Comparison of ENCODE assay signal across 13 cellular contexts in the genomic region with DNA sequence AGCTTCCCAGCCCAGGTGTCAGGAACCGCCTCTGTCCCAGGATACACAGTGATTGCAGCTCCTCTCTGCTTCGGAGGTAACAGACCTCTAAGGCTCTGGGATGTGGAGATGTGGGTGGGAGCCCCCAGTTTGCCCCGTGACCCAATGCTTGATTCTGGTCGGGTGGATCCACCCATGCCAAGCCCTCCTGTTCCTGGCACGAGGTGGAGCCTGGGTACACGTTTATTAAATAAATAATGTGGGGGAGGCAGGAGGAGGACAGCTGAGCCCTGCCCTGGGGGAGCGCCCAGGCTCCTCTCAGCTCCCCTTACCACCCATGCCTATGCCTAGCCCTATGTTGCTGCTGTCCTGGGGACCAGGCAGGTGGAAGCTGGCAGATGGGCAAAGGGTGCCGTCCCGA. TPM values are rescaled to one million over a fixed set of nuclear protein-coding genes. Genes with fewer than 3 reads are reported as not detected.
DNase-seq lines count a peak whose midpoint lies in the region; ATAC-seq and TF ChIP-seq lines count a peak whose summit lies in the region.
"Had no signal": no experiment of that assay in that cellular context is flagged by ENCODE, and none has a peak within 500 bp of the region (broad histone marks: within the 10 kb centered on the region; RNA-seq: fewer than 3 reads in every experiment).

No MANE protein-coding gene starts in this region.

- peak overlapping the region; percentile 91 for H3K18ac ChIP-seq in trophoblast cell (ENCODE audit: low read length)

- peaks cover 22% of the 10 kb centered on the region for H3K79me2 ChIP-seq in trophoblast cell (ENCODE audit: control insufficient read depth, insufficient read depth, low read length, poor library complexity)

- H3K23ac ChIP-seq in trophoblast cell (ENCODE audit: low read length), result no peak overlapping the region

- H3K14ac ChIP-seq in trophoblast cell (ENCODE audit: low read length), result peak overlapping the region; percentile 96

- H2BK12ac ChIP-seq in trophoblast cell (ENCODE audit: low read length), result peak overlapping the region; percentile 97

- no peak overlapping the region for H3K4me3 Mint-ChIP-seq in activated CD4-positive, alpha-beta T cell treated with anti-CD3 and anti-CD28 coated beads, Interleukin-2, amount 10 ng/mL, durations not matched to agents 7 days and 5 days

- peak overlapping the region; percentile 44 for H3K4ac ChIP-seq in trophoblast cell (ENCODE audit: low read depth, low read length)

- H3K27me3 Mint-ChIP-seq in activated CD4-positive, alpha-beta T cell treated with anti-CD3 and anti-CD28 coated beads, Interleukin-2, amount 10 ng/mL, durations not matched to agents 7 days and 5 days, result no peaks in the 10 kb centered on the region

- peak in 1 of 8 donors; percentile 10 for ATAC-seq in heart right ventricle
- no peak for ATAC-seq in Right ventricle myocardium superior (ENCODE audit: poor library complexity)
- no peak for ATAC-seq in right cardiac atrium
- peak; percentile 4 for ATAC-seq in aorta (ENCODE audit: low FRiP score)

- peaks cover 33% of the 10 kb centered on the region for H3K79me1 ChIP-seq in trophoblast cell (ENCODE audit: low read length)

- peak overlapping the region; percentile 48 for H3K9ac ChIP-seq in trophoblast cell (ENCODE audit: low read length)

- no peak overlapping the region for H3K27ac Mint-ChIP-seq in activated CD4-positive, alpha-beta T cell treated with anti-CD3 and anti-CD28 coated beads, Interleukin-2, amount 10 ng/mL, durations not matched to agents 7 days and 5 days

- H3K36me3 Mint-ChIP-seq in activated CD4-positive, alpha-beta T cell treated with anti-CD3 and anti-CD28 coated beads, Interleukin-2, amount 10 ng/mL, durations not matched to agents 7 days and 5 days (ENCODE audit: low read depth), result no peaks in the 10 kb centered on the region

- H3K27ac ChIP-seq in heart right ventricle (peak overlapping the region; percentile 24 to 100 (median 90)), right cardiac atrium (ENCODE audit: low read length) (peak overlapping the region; percentile 77), trophoblast cell (ENCODE audit: low read depth, low read length) (peak overlapping the region; percentile 75), aorta (ENCODE audit: low read depth in 1 of 2, low read length in 2 of 2) (peak overlapping the region; percentile 94 to 99)

- 58 to 61% methylated on average over 9 of the region's 9 CpGs for WGBS in heart right ventricle, 2 donors
- 56% methylated on average over 9 of the region's 9 CpGs for WGBS in right cardiac atrium
- no CpG with 5 or more reads among the region's 9 CpGs for WGBS in trophoblast cell (ENCODE audit: extremely low coverage, insufficient coverage, insufficient read length)
- 15 to 16% methylated on average over 9 of the region's 9 CpGs for WGBS in aorta, 2 donors

- intact Hi-C loops in heart right ventricle (cut with DNase I) (no loop called here), Right ventricle myocardium superior (cut with DNase I) (no loop called here), right cardiac atrium (cut with DNase I) (no loop called here), aorta (cut with DNase I) (no loop called here)

- CTCF ChIA-PET in activated CD4-positive, alpha-beta T cell treated with anti-CD3 and anti-CD28 coated beads, Interleukin-2, amount 10 ng/mL, durations not matched to agents 7 days and 5 days (lab: Charles Lee), result interaction anchor here (1.8 to 5.1 kb wide), 2 partner anchors 12 to 17 kb away, joined by 5 to 26 read pairs; no protein-coding TSS in a partner anchor

- H2AK5ac ChIP-seq in trophoblast cell (ENCODE audit: low read length), result peak overlapping the region; percentile 98

- peak overlapping the region; percentile 26 for H2AFZ ChIP-seq in trophoblast cell (ENCODE audit: insufficient read depth, low read length, poor library complexity)

- H3K4me3 ChIP-seq in heart right ventricle, result peak overlapping the region in 3 of 10 donors; percentile 6 to 24 (median 22)
- no peak overlapping the region for H3K4me3 ChIP-seq in right cardiac atrium (ENCODE audit: low read length)
- H3K4me3 ChIP-seq in trophoblast cell (ENCODE audit: low read depth, low read length), result no peak overlapping the region
- no peak overlapping the region for H3K4me3 ChIP-seq in aorta (ENCODE audit: low read length in 2 of 2)

- peak overlapping the region; percentile 37 for H2BK120ac ChIP-seq in trophoblast cell (ENCODE audit: insufficient read depth, low read length, poor library complexity)

- no peaks in the 10 kb centered on the region for H3K9me3 Mint-ChIP-seq in activated CD4-positive, alpha-beta T cell treated with anti-CD3 and anti-CD28 coated beads, Interleukin-2, amount 10 ng/mL, durations not matched to agents 7 days and 5 days

- H3K4me1 ChIP-seq in heart right ventricle, result peaks cover 56 to 100% (median 96%) of the 10 kb centered on the region in 9 donors
- H3K4me1 ChIP-seq in right cardiac atrium (ENCODE audit: control insufficient read depth, insufficient read depth, low read length), result peaks cover 50% of the 10 kb centered on the region
- peaks cover 60 to 64% of the 10 kb centered on the region in 2 experiments for H3K4me1 ChIP-seq in trophoblast cell (ENCODE audit: control insufficient read depth in 1 of 2, insufficient read depth in 2 of 2, low read length in 2 of 2)
- H3K4me1 ChIP-seq in aorta (ENCODE audit: control insufficient read depth in 1 of 2, insufficient read depth in 2 of 2, low read length in 2 of 2), result peaks cover 4 to 12% of the 10 kb centered on the region in 2 donors

- no peaks in the 10 kb centered on the region for H3K9me3 ChIP-seq in heart right ventricle
- H3K9me3 ChIP-seq in right cardiac atrium (ENCODE audit: control insufficient read depth, low read length), result no peaks in the 10 kb centered on the region
- H3K9me3 ChIP-seq in trophoblast cell (ENCODE audit: insufficient read depth, low read depth, low read length), result no peaks in the 10 kb centered on the region
- no peaks in the 10 kb centered on the region for H3K9me3 ChIP-seq in aorta (ENCODE audit: control insufficient read depth, low read length)

- DNase-seq in heart right ventricle (no peak), Right ventricle myocardium superior (no peak), right cardiac atrium (peak in 2 of 3 donors; percentile 12 to 52), trophoblast cell (no peak), aorta (no peak), NCI-H82 treated with DMSO at 0.1 percent for 48 hours (lab: John Stamatoyannopoulos, UW; ENCODE audit: unreplicated experiment) (no peak), hepatic stellate cell (ENCODE audit: low spot score) (no peak)
- no peak for DNase-seq in activated CD4-positive, alpha-beta T cell treated with anti-CD3 and anti-CD28 coated beads, Interleukin-2, amount 10 ng/mL, durations not matched to agents 7 days and 5 days
- DNase-seq: ACHN; NCI-H1694 treated with DMSO at 0.1 percent for 48 hours; stimulated activated CD4-positive, alpha-beta T cell treated with anti-CD3 and anti-CD28 coated beads, Interleukin-1b, Interleukin-23, amount 100 ng/mL, for 48 hours; T-helper 9 cell had no signal

- H4K12ac ChIP-seq in trophoblast cell (ENCODE audit: low read depth, low read length), result peak overlapping the region; percentile 34

- H3K36me3 ChIP-seq in heart right ventricle (peaks cover 0 to 20% (median 0%) of the 10 kb centered on the region in 9 donors), trophoblast cell (ENCODE audit: control insufficient read depth in 1 of 2, insufficient read depth in 2 of 2, low read length in 2 of 2) (peaks cover 24 to 26% of the 10 kb centered on the region in 2 experiments), aorta (ENCODE audit: control insufficient read depth in 1 of 2, insufficient read depth in 2 of 2, low read length in 1 of 2) (no peaks in the 10 kb centered on the region)

- H3K4me1 Mint-ChIP-seq in activated CD4-positive, alpha-beta T cell treated with anti-CD3 and anti-CD28 coated beads, Interleukin-2, amount 10 ng/mL, durations not matched to agents 7 days and 5 days, result peaks cover 4% of the 10 kb centered on the region

- peak overlapping the region; percentile 79 for H4K8ac ChIP-seq in trophoblast cell (ENCODE audit: low read depth, low read length)

- H3K27me3 ChIP-seq in heart right ventricle, result no peaks in the 10 kb centered on the region
- no peaks in the 10 kb centered on the region for H3K27me3 ChIP-seq in right cardiac atrium (ENCODE audit: control insufficient read depth, insufficient read depth)
- no peaks in the 10 kb centered on the region for H3K27me3 ChIP-seq in trophoblast cell (ENCODE audit: insufficient read depth, low read length)
- H3K27me3 ChIP-seq in aorta (ENCODE audit: control insufficient read depth in 1 of 2, insufficient read depth in 2 of 2, low read length in 1 of 2), result no peaks in the 10 kb centered on the region

- peak overlapping the region; percentile 43 for H3K4me2 ChIP-seq in trophoblast cell (ENCODE audit: low read length)

- peak overlapping the region; percentile 68 for H4K91ac ChIP-seq in trophoblast cell (ENCODE audit: low read depth, low read length)

- POLR2A ChIA-PET in activated CD4-positive, alpha-beta T cell treated with anti-CD3 and anti-CD28 coated beads, Interleukin-2, amount 10 ng/mL, durations not matched to agents 7 days and 5 days (lab: Charles Lee), result no interaction called here

- no peak for TF ChIP-seq CTCF in heart right ventricle (IDR thresholded peaks at IDR 0.05)

- peak overlapping the region; percentile 29 for H2BK5ac ChIP-seq in trophoblast cell (ENCODE audit: low read depth, low read length, poor library complexity)

RNA-seq across cellular contexts. Expression of a gene that starts 16.0 kb away (rescaled TPM):
- 10 to 100 TPM; 39.2 to 67.4 (median 52.2) TPM for total RNA-seq in heart right ventricle
- 10 to 100 TPM; 38.6 to 44.3 TPM for polyA plus RNA-seq in heart right ventricle
- total RNA-seq in Right ventricle myocardium superior, result 51.5 TPM
- 10 to 100 TPM; 47.6 to 53.8 (median 49.3) TPM for total RNA-seq in right cardiac atrium
- polyA plus RNA-seq in right cardiac atrium, result 34.0 TPM
- 31.0 and 31.5 TPM in 2 replicates for polyA plus RNA-seq in trophoblast cell (2013)
- 100 to 1,000 TPM; 159 to 201 TPM for total RNA-seq in aorta
- polyA plus RNA-seq in aorta, result 100 to 1,000 TPM in 1 of 2 donors, 10 to 100 TPM in 1; 20.5 to 182 TPM
- total RNA-seq in activated CD4-positive, alpha-beta T cell treated with anti-CD3 and anti-CD28 coated beads, Interleukin-2, amount 10 ng/mL, durations not matched to agents 7 days and 5 days, result not detected

RNA-seq across cellular contexts. Expression of a gene that starts 52.0 kb away (rescaled TPM):
- 10 to 100 TPM in 1 of 10 donors, 1 to 10 TPM in 7, under 1 TPM in 2; 0.83 to 13.0 (median 1.8) TPM for total RNA-seq in heart right ventricle
- 1 to 10 TPM; 1.2 to 2.4 TPM for polyA plus RNA-seq in heart right ventricle
- 2.1 TPM for total RNA-seq in Right ventricle myocardium superior
- 1 to 10 TPM in 3 of 4 donors, under 1 TPM in 1; 0.96 to 2.7 (median 2.0) TPM for total RNA-seq in right cardiac atrium
- 0.70 TPM for polyA plus RNA-seq in right cardiac atrium
- polyA plus RNA-seq in trophoblast cell (2013), result 45.7 and 47.8 TPM in 2 replicates
- 10 to 100 TPM in 1 of 2 donors, 1 to 10 TPM in 1; 6.1 to 12.0 TPM for total RNA-seq in aorta
- 1 to 10 TPM; 2.5 to 4.4 TPM for polyA plus RNA-seq in aorta
- total RNA-seq in activated CD4-positive, alpha-beta T cell treated with anti-CD3 and anti-CD28 coated beads, Interleukin-2, amount 10 ng/mL, durations not matched to agents 7 days and 5 days, result not detected
- total RNA-seq: fibroblast of villous mesenchyme had no signal

RNA-seq across cellular contexts. Expression of a gene that starts 52.1 kb away (rescaled TPM):
- total RNA-seq in heart right ventricle (1 to 10 TPM; 1.0 to 9.2 (median 2.7) TPM), Right ventricle myocardium superior (1.3 TPM), right cardiac atrium (10 to 100 TPM in 1 of 4 donors, 1 to 10 TPM in 3; 3.9 to 11.2 (median 7.0) TPM), aorta (10 to 100 TPM; 11.5 to 13.2 TPM)
- polyA plus RNA-seq in heart right ventricle (1 to 10 TPM; 2.0 to 5.6 TPM), right cardiac atrium (4.1 TPM), aorta (1 to 10 TPM; 1.1 to 1.3 TPM)
- 24.5 and 27.6 TPM in 2 replicates for polyA plus RNA-seq in trophoblast cell (2013)
- 10 to 100 TPM; 22.0 to 24.6 TPM for total RNA-seq in activated CD4-positive, alpha-beta T cell treated with anti-CD3 and anti-CD28 coated beads, Interleukin-2, amount 10 ng/mL, durations not matched to agents 7 days and 5 days

Comparison
In these comparisons a context has a peak if more than half of its experiments do, and no peak if none do; other contexts are left out.
1. DNase-seq: peak in right cardiac atrium (2 of 3); none in heart right ventricle (0 of 2), Right ventricle myocardium superior (single experiment), trophoblast cell (0 of 2), aorta (0 of 2), activated CD4-positive, alpha-beta T cell treated with anti-CD3 and anti-CD28 coated beads, Interleukin-2, amount 10 ng/mL, durations not matched to agents 7 days and 5 days (single experiment), NCI-H82 treated with DMSO at 0.1 percent for 48 hours (single experiment) and hepatic stellate cell (single experiment).
2. RNA of a gene that starts 16.0 kb away (total RNA-seq): 159 to 201 TPM in aorta, 39.2 to 67.4 TPM in heart right ventricle, 51.5 TPM in Right ventricle myocardium superior (single experiment) and 47.6 to 53.8 TPM in right cardiac atrium; not detected in activated CD4-positive, alpha-beta T cell treated with anti-CD3 and anti-CD28 coated beads, Interleukin-2, amount 10 ng/mL, durations not matched to agents 7 days and 5 days; every median in the first group is over 10 times any median in the second.
3. Peak in every context shown above with its lines, with median percentiles within 50 percentile points of each other: H3K27ac ChIP-seq.